ENCODE assay signal across 8 cellular contexts in genomic region chr19:58386576-58387337, GRCh38. TPM values are rescaled to one million over a fixed set of nuclear protein-coding genes. Genes with fewer than 3 reads are reported as not detected.
DNase-seq lines count a peak whose midpoint lies in the region; ATAC-seq and TF ChIP-seq lines count a peak whose summit lies in the region.

Gene RPS5 (plus strand): TSS chr19:58387269. CDS start chr19:58388138, 869 bp downstream.

- peak within 1 kb of the TSS; percentile 97 to 98 for H3K27ac Mint-ChIP-seq in effector memory CD8-positive, alpha-beta T cell

- no peaks in the 10 kb centered on the region for H3K27me3 Mint-ChIP-seq in effector memory CD8-positive, alpha-beta T cell

- peaks cover 78% of the 10 kb centered on the region for H3K36me3 Mint-ChIP-seq in effector memory CD8-positive, alpha-beta T cell (ENCODE audit: insufficient read depth)

- H3K4me1 Mint-ChIP-seq in effector memory CD8-positive, alpha-beta T cell (ENCODE audit: low read depth in 2 of 2), result peaks cover 26 to 33% of the 10 kb centered on the region in 2 donors

- POLR2A ChIA-PET in activated CD8-positive, alpha-beta memory T cell treated with anti-CD3 and anti-CD28 coated beads for 36 hours (lab: Charles Lee), result interaction anchor here (1.0 to 1.4 kb wide), 3 partner anchors 9 to 40 kb away, joined by 3 to 4 read pairs (median 4); partner anchors contain the start of genes RNF225 and ZNF497

- CTCF ChIA-PET in activated CD8-positive, alpha-beta memory T cell treated with anti-CD3 and anti-CD28 coated beads for 36 hours (lab: Charles Lee), result no interaction called here

- peak within 1 kb of the TSS; percentile 92 to 93 for H3K4me3 Mint-ChIP-seq in effector memory CD8-positive, alpha-beta T cell

- TF ChIP-seq CTCF in GM20000 (IDR thresholded peaks at IDR 0.05; ENCODE audit: extremely low read depth, missing control alignments), result no peak

- no peaks in the 10 kb centered on the region for H3K9me3 Mint-ChIP-seq in effector memory CD8-positive, alpha-beta T cell

- DNase-seq in CMK (ENCODE audit: low read depth), result peak; percentile 100
- DNase-seq in GM20000 (ENCODE audit: low spot score), result peak; percentile 99
- peak; percentile 100 for DNase-seq in HT-29 (ENCODE audit: low spot score)
- peak; percentile 95 to 98 for DNase-seq in NOMO-1 (lab: John Stamatoyannopoulos, UW; ENCODE audit: unreplicated experiment in 2 of 2)
- DNase-seq in effector memory CD8-positive, alpha-beta T cell, result peak; percentile 91 to 92 (median 91)
- DNase-seq in medulla oblongata (ENCODE audit: extremely low spot score), result peak; percentile 99
- peak; percentile 95 for DNase-seq in stimulated activated CD8-positive, alpha-beta memory T cell treated with anti-CD3 and anti-CD28 coated beads, Interleukin-12 subunit alpha, Interleukin-12 subunit beta, amount 100 ng/mL, for 1 hour (ENCODE audit: low read depth)

- peak; percentile 90 for ATAC-seq in effector memory CD8-positive, alpha-beta T cell (replicated peaks)

RNA-seq across cellular contexts. Expression of gene RPS5, which starts in this region (rescaled TPM):
- total RNA-seq in HT-29 (2014; rRNA removed; shearing (Covaris generic)), result 5,822 and 6,132 TPM in 2 replicates
- total RNA-seq in activated CD8-positive, alpha-beta memory T cell treated with anti-CD3 and anti-CD28 coated beads for 36 hours, result 1,000 to 10,000 TPM; 1,581 to 1,598 TPM

Comparison
In these comparisons a context has a peak if more than half of its experiments do, and no peak if none do; other contexts are left out.
1. Peak in every context shown above with its lines: DNase-seq and ATAC-seq.